ENCODE assay signal across 8 cellular contexts in genomic region chr16:1492082-1492922, GRCh38. TPM values are rescaled to one million over a fixed set of nuclear protein-coding genes. Genes with fewer than 3 reads are reported as not detected.
DNase-seq lines count a peak whose midpoint lies in the region; FAIRE-seq and TF ChIP-seq lines count a peak whose summit lies in the region.

No MANE protein-coding gene starts in this region.

- H3K4me3 ChIP-seq in CD4-positive, alpha-beta memory T cell (ENCODE audit: low read length in 2 of 2), result peak overlapping the region; percentile 48 to 72
- H3K4me3 ChIP-seq in OCI-LY7 (ENCODE audit: low read depth, low read length, poor library complexity, severe bottlenecking), result peak overlapping the region; percentile 90
- H3K4me3 ChIP-seq in endothelial cell of umbilical vein (replicated peaks in 1 of 3; ENCODE audit: insufficient read depth in 1 of 3, low read depth in 1 of 3, low read length in 3 of 3), result peak overlapping the region in 1 of 3 experiments; percentile 77
- H3K4me3 ChIP-seq in neuronal stem cell (ENCODE audit: low read length in 2 of 2), result peak overlapping the region in 1 of 2 donors; percentile 86

- POLR2A ChIA-PET in CD4-positive, alpha-beta memory T cell (lab: Charles Lee; ENCODE audit: partially characterized antibody), result interaction anchor here (0.6 to 3.2 kb wide), 9 partner anchors 16 to 248 kb away, joined by 3 to 30 read pairs (median 7); partner anchors contain the start of genes JPT2, MAPK8IP3, TMEM204 and UQCC4
- POLR2A ChIA-PET in OCI-LY7 (lab: Charles Lee), result interaction anchor here (0.7 to 0.8 kb wide), 2 partner anchors 14 to 33 kb away, joined by 5 read pairs; no protein-coding TSS in a partner anchor
- POLR2A ChIA-PET in endothelial cell of umbilical vein (lab: Charles Lee), result interaction anchor here (0.7 kb wide), 1 partner anchor 17 kb away, joined by 4 read pairs; no protein-coding TSS in a partner anchor

- H2BK5ac ChIP-seq in neuronal stem cell (ENCODE audit: low read length), result no peak overlapping the region

- no peak overlapping the region for H3K4ac ChIP-seq in neuronal stem cell (ENCODE audit: low read length)

- no peak for TF ChIP-seq POLR2A in endothelial cell of umbilical vein (IDR thresholded peaks at IDR 0.05; ENCODE audit: low read depth, low read length)

- intact Hi-C loops in CD4-positive, alpha-beta memory T cell (cut with micrococcal nuclease), result loop anchor here (2.0 to 10.0 kb wide), 4 partner anchors 42 to 450 kb away; partner anchors contain the start of genes CRAMP1, IFT140, MAPK8IP3 and MSRB1
- intact Hi-C loops in OCI-LY7 (cut with micrococcal nuclease; ENCODE audit: unreplicated experiment) (loop anchor here (5.0 kb wide), 1 partner anchor 120 kb away; the partner anchor contains the start of genes CRAMP1 and IFT140), endothelial cell of umbilical vein (cut with micrococcal nuclease) (loop anchor here (5.0 kb wide), 1 partner anchor 215 kb away; the partner anchor contains the start of gene MAPK8IP3)

- H2BK15ac ChIP-seq in neuronal stem cell (ENCODE audit: low read length), result no peak overlapping the region

- H2AFZ ChIP-seq in OCI-LY7 (ENCODE audit: low read length) (peak overlapping the region; percentile 65; the same call in 1 of the 2 replicates), endothelial cell of umbilical vein (ENCODE audit: low read depth, low read length) (peak overlapping the region; percentile 98), neuronal stem cell (ENCODE audit: low read length) (peak overlapping the region; percentile 99)

- H3K79me1 ChIP-seq in neuronal stem cell (ENCODE audit: low read depth, low read length), result peaks cover 19% of the 10 kb centered on the region

- no peak for DNase-seq in CD4-positive, alpha-beta memory T cell
- DNase-seq in OCI-LY7 (ENCODE audit: low spot score) (no peak), endothelial cell of umbilical vein (ENCODE audit: low read depth, low spot score) (no peak), neuronal stem cell (ENCODE audit: low spot score) (no peak), frontal cortex (ENCODE audit: low spot score in 2 of 2) (no peak), Kasumi-1 (lab: John Stamatoyannopoulos, UW) (no peak), NCI-H146 (lab: John Stamatoyannopoulos, UW) (no peak)
- no peak for DNase-seq in stimulated activated CD4-positive, alpha-beta T cell treated with anti-CD3 and anti-CD28 coated beads, Interleukin-4, amount 100 ng/mL, for 24 hours

- TF ChIP-seq CTCF in OCI-LY7 (conservative IDR thresholded peaks at IDR 0.05; ENCODE audit: low read length) (no peak), endothelial cell of umbilical vein (IDR thresholded peaks at IDR 0.05; ENCODE audit: extremely low read depth in 1 of 2, insufficient read depth in 1 of 2, low read depth in 1 of 2, low read length in 2 of 2) (no peak)

- no CpG with 5 or more reads among the region's 23 CpGs for WGBS in neuronal stem cell (ENCODE audit: extremely low coverage in 2 of 2, insufficient read length in 2 of 2, insufficient replicate concordance in 1 of 2), 2 donors

- H3K27me3 Mint-ChIP-seq in CD4-positive, alpha-beta memory T cell, result peaks cover 0 to 1% of the 10 kb centered on the region in 2 donors

- H3K27ac Mint-ChIP-seq in CD4-positive, alpha-beta memory T cell, result peak overlapping the region; percentile 93 to 100 (median 99)

- FAIRE-seq in endothelial cell of umbilical vein (lab: Jason Lieb, UNC) (no peak), frontal cortex (lab: Jason Lieb, UNC) (no peak)

- no peak overlapping the region for H3K14ac ChIP-seq in neuronal stem cell (ENCODE audit: low read length)

- H4K8ac ChIP-seq in neuronal stem cell (ENCODE audit: low read depth, low read length), result no peak overlapping the region

- H3K9me3 ChIP-seq in CD4-positive, alpha-beta memory T cell (ENCODE audit: control insufficient read depth in 1 of 2, low read length in 2 of 2), result no peaks in the 10 kb centered on the region
- no peaks in the 10 kb centered on the region for H3K9me3 ChIP-seq in OCI-LY7 (ENCODE audit: low read length)
- no peaks in the 10 kb centered on the region for H3K9me3 ChIP-seq in endothelial cell of umbilical vein (replicated peaks; ENCODE audit: control insufficient read depth, insufficient read depth, low read length)
- no peaks in the 10 kb centered on the region for H3K9me3 ChIP-seq in neuronal stem cell (replicated peaks in 1 of 2; ENCODE audit: control insufficient read depth in 2 of 2, insufficient read depth in 1 of 2, low read depth in 1 of 2, low read length in 2 of 2)

- no peaks in the 10 kb centered on the region for H3K9me2 ChIP-seq in OCI-LY7 (ENCODE audit: insufficient read depth, low read length)

- CTCF ChIA-PET in CD4-positive, alpha-beta memory T cell (lab: Charles Lee; ENCODE audit: partially characterized antibody), result interaction anchor here (1.8 to 2.0 kb wide), 2 partner anchors 11 to 46 kb away, joined by 4 to 5 read pairs; no protein-coding TSS in a partner anchor
- CTCF ChIA-PET in OCI-LY7 (lab: Charles Lee; ENCODE audit: unreplicated experiment), result no interaction called here
- CTCF ChIA-PET in endothelial cell of umbilical vein (lab: Charles Lee), result interaction anchor here (0.6 to 2.3 kb wide), 3 partner anchors 51 to 124 kb away, joined by 3 to 24 read pairs (median 3); no protein-coding TSS in a partner anchor

- no peak overlapping the region for H4K91ac ChIP-seq in neuronal stem cell (ENCODE audit: low read depth, low read length, poor library complexity)

- peak overlapping the region; percentile 78 for H3K27ac ChIP-seq in CD4-positive, alpha-beta memory T cell (ENCODE audit: low read depth, low read length)
- peak overlapping the region; percentile 59 for H3K27ac ChIP-seq in OCI-LY7 (ENCODE audit: low read depth, low read length, poor library complexity, severe bottlenecking)
- peak overlapping the region; percentile 84 for H3K27ac ChIP-seq in endothelial cell of umbilical vein (ENCODE audit: insufficient read depth, low read depth, low read length)
- no peak overlapping the region for H3K27ac ChIP-seq in neuronal stem cell (replicated peaks; ENCODE audit: low read length)

- peak overlapping the region; percentile 93 to 98 (median 95) for H3K4me3 Mint-ChIP-seq in CD4-positive, alpha-beta memory T cell

- peaks cover 0 to 9% of the 10 kb centered on the region in 2 donors for H3K36me3 Mint-ChIP-seq in CD4-positive, alpha-beta memory T cell

- dilution Hi-C loops in endothelial cell of umbilical vein (cut with MboI; ENCODE audit: extremely low pct_ligation_motif_present, low sequenced_read_pairs), result no loop called here

- H3K36me3 ChIP-seq in CD4-positive, alpha-beta memory T cell (ENCODE audit: insufficient read depth, low read length), result no peaks in the 10 kb centered on the region
- H3K36me3 ChIP-seq in OCI-LY7 (ENCODE audit: insufficient read depth, low read length), result peaks cover 24% of the 10 kb centered on the region
- H3K36me3 ChIP-seq in endothelial cell of umbilical vein (ENCODE audit: control insufficient read depth in 2 of 2, extremely low read depth in 1 of 2, insufficient read depth in 2 of 2, low read length in 2 of 2), result peaks cover 3 to 8% of the 10 kb centered on the region in 2 experiments
- H3K36me3 ChIP-seq in neuronal stem cell (replicated peaks in 1 of 2; ENCODE audit: control insufficient read depth in 2 of 2, insufficient read depth in 2 of 2, low read length in 2 of 2), result peaks cover 22 to 34% of the 10 kb centered on the region in 2 donors

- H3K79me2 ChIP-seq in OCI-LY7 (ENCODE audit: insufficient read depth, low read depth, low read length), result peaks cover 7% of the 10 kb centered on the region; the same call in 1 of the 2 replicates
- H3K79me2 ChIP-seq in endothelial cell of umbilical vein (ENCODE audit: control insufficient read depth, insufficient read depth, low read length), result peaks cover 19% of the 10 kb centered on the region

- H3K4me1 Mint-ChIP-seq in CD4-positive, alpha-beta memory T cell, result peaks cover 7 to 22% (median 15%) of the 10 kb centered on the region in 4 donors

- peak overlapping the region; percentile 93 for H3K9ac ChIP-seq in endothelial cell of umbilical vein (replicated peaks; ENCODE audit: extremely low read depth, insufficient read depth, low read length)
- H3K9ac ChIP-seq in neuronal stem cell (ENCODE audit: low read depth, low read length, poor library complexity), result no peak overlapping the region

- no peaks in the 10 kb centered on the region for H3K9me1 ChIP-seq in endothelial cell of umbilical vein (replicated peaks; ENCODE audit: control insufficient read depth, extremely low read depth, insufficient read depth, low read length)

- no peak overlapping the region for H2BK12ac ChIP-seq in neuronal stem cell (ENCODE audit: low read length)

- no peak overlapping the region for H3K23ac ChIP-seq in neuronal stem cell (ENCODE audit: low read depth, low read length, poor library complexity)

- peak overlapping the region; percentile 9 for H2AK5ac ChIP-seq in neuronal stem cell (ENCODE audit: low read depth, low read length)

- H3K27me3 ChIP-seq in CD4-positive, alpha-beta memory T cell (ENCODE audit: insufficient read depth, low read length), result no peaks in the 10 kb centered on the region
- H3K27me3 ChIP-seq in endothelial cell of umbilical vein (ENCODE audit: control insufficient read depth in 2 of 2, insufficient read depth in 2 of 2, low read length in 2 of 2) (no peaks in the 10 kb centered on the region), neuronal stem cell (ENCODE audit: control insufficient read depth in 3 of 3, insufficient read depth in 3 of 3, low read depth in 1 of 3, low read length in 3 of 3) (no peaks in the 10 kb centered on the region)

- BruUV-seq in OCI-LY7 (replicated peaks; lab: Mats Ljungman, UMichigan), result TSS peak; percentile 99
- BruUV-seq in endothelial cell of umbilical vein (replicated peaks; lab: Mats Ljungman, UMichigan), result no TSS peak

- H3K4me2 ChIP-seq in OCI-LY7 (ENCODE audit: low read length), result peak overlapping the region; percentile 80
- peak overlapping the region; percentile 41 for H3K4me2 ChIP-seq in endothelial cell of umbilical vein (ENCODE audit: insufficient read depth, low read length)
- peak overlapping the region; percentile 78 for H3K4me2 ChIP-seq in neuronal stem cell (ENCODE audit: insufficient read depth, low read length, poor library complexity, severe bottlenecking)

- peak overlapping the region; percentile 15 for H3K18ac ChIP-seq in neuronal stem cell (ENCODE audit: low read length)

- peaks cover 20% of the 10 kb centered on the region for H3K4me1 ChIP-seq in CD4-positive, alpha-beta memory T cell (ENCODE audit: insufficient read depth, low read length)
- peaks cover 16% of the 10 kb centered on the region for H3K4me1 ChIP-seq in OCI-LY7 (ENCODE audit: insufficient read depth, low read length, poor library complexity, severe bottlenecking)
- peaks cover 15% of the 10 kb centered on the region for H3K4me1 ChIP-seq in endothelial cell of umbilical vein (ENCODE audit: control insufficient read depth, extremely low read depth, insufficient read depth, low read length)
- peaks cover 10 to 11% of the 10 kb centered on the region in 2 donors for H3K4me1 ChIP-seq in neuronal stem cell (ENCODE audit: control insufficient read depth in 2 of 2, insufficient read depth in 1 of 2, low read depth in 1 of 2, low read length in 2 of 2)

- no peak overlapping the region for H2BK120ac ChIP-seq in neuronal stem cell (ENCODE audit: low read depth, low read length)

- H4K20me1 ChIP-seq in OCI-LY7 (ENCODE audit: insufficient read depth, low read length) (no peaks in the 10 kb centered on the region), endothelial cell of umbilical vein (replicated peaks; ENCODE audit: control insufficient read depth, extremely low read depth, insufficient read depth, low read length) (no peaks in the 10 kb centered on the region)

- peaks cover 0 to 1% (median 0%) of the 10 kb centered on the region in 8 donors for H3K9me3 Mint-ChIP-seq in CD4-positive, alpha-beta memory T cell

RNA-seq across cellular contexts. Expression of gene TELO2, which starts 0.9 kb away (rescaled TPM):
- total RNA-seq in CD4-positive, alpha-beta memory T cell, result 10 to 100 TPM; 55.3 to 56.0 TPM
- polyA plus RNA-seq in CD4-positive, alpha-beta memory T cell, result 10 to 100 TPM; 11.3 to 14.5 TPM
- 43.5 and 58.2 TPM in 2 replicates for total RNA-seq in OCI-LY7 (2014; rRNA removed; shearing (Covaris generic))
- total RNA-seq in OCI-LY7 (2022) (63.7 and 70.1 TPM in 2 replicates), endothelial cell of umbilical vein (60.5 and 61.6 TPM in 2 replicates), frontal cortex (14.3 TPM)
- 30.7 and 32.8 TPM in 2 replicates for polyA plus RNA-seq in endothelial cell of umbilical vein
- polyA plus RNA-seq in endothelial cell of umbilical vein (2011; cell fraction: cytosol; rRNA removed), result 14.5 and 21.1 TPM in 2 replicates
- polyA plus RNA-seq in endothelial cell of umbilical vein (2011; cell fraction: nucleus; rRNA removed), result 124 and 125 TPM in 2 replicates
- 25.5 and 32.2 TPM in 2 replicates for polyA plus RNA-seq in endothelial cell of umbilical vein (2012)
- 9.7 and 17.8 TPM in 2 replicates for polyA minus RNA-seq in endothelial cell of umbilical vein
- 16.3 TPM for polyA minus RNA-seq in endothelial cell of umbilical vein (2011; cell fraction: cytosol; rRNA and poly(A)+ RNA removed)
- 21.6 and 26.8 TPM in 2 replicates for polyA minus RNA-seq in endothelial cell of umbilical vein (2011; cell fraction: nucleus; rRNA and poly(A)+ RNA removed)
- 17.1 TPM for polyA plus RNA-seq in neuronal stem cell (2013, experiment 1 of 2)
- 16.7 TPM for polyA plus RNA-seq in neuronal stem cell (2013, experiment 2 of 2)

RNA-seq across cellular contexts. Expression of gene PTX4, which starts 3.6 kb away (rescaled TPM):
- not detected for total RNA-seq in CD4-positive, alpha-beta memory T cell
- polyA plus RNA-seq in CD4-positive, alpha-beta memory T cell, result not detected
- total RNA-seq in OCI-LY7 (2014; rRNA removed; shearing (Covaris generic)), result not detected in 2 replicates
- total RNA-seq in OCI-LY7 (2022), result not detected in 2 replicates
- total RNA-seq in endothelial cell of umbilical vein, result 0.31 TPM in 1 of 2 replicates, not detected in the other
- not detected in 2 replicates for polyA plus RNA-seq in endothelial cell of umbilical vein
- not detected in 2 replicates for polyA plus RNA-seq in endothelial cell of umbilical vein (2011; cell fraction: cytosol; rRNA removed)
- polyA plus RNA-seq in endothelial cell of umbilical vein (2011; cell fraction: nucleus; rRNA removed), result not detected in 2 replicates
- polyA plus RNA-seq in endothelial cell of umbilical vein (2012), result not detected in 2 replicates
- polyA minus RNA-seq in endothelial cell of umbilical vein, result not detected in 2 replicates
- polyA minus RNA-seq in endothelial cell of umbilical vein (2011; cell fraction: cytosol; rRNA and poly(A)+ RNA removed), result not detected
- polyA minus RNA-seq in endothelial cell of umbilical vein (2011; cell fraction: nucleus; rRNA and poly(A)+ RNA removed), result not detected in 2 replicates
- polyA plus RNA-seq in neuronal stem cell (2013, experiment 1 of 2), result not detected
- not detected for polyA plus RNA-seq in neuronal stem cell (2013, experiment 2 of 2)
- total RNA-seq in frontal cortex, result not detected

RNA-seq across cellular contexts. Expression of gene CLCN7, which starts 17.5 kb away (rescaled TPM):
- total RNA-seq in CD4-positive, alpha-beta memory T cell, result 100 to 1,000 TPM; 105 to 111 TPM
- 10 to 100 TPM; 18.1 to 29.6 TPM for polyA plus RNA-seq in CD4-positive, alpha-beta memory T cell
- total RNA-seq in OCI-LY7 (2014; rRNA removed; shearing (Covaris generic)), result 29.6 and 31.1 TPM in 2 replicates
- total RNA-seq in OCI-LY7 (2022) (60.3 and 62.4 TPM in 2 replicates), endothelial cell of umbilical vein (89.8 and 94.9 TPM in 2 replicates), frontal cortex (29.3 TPM)
- 59.8 and 76.1 TPM in 2 replicates for polyA plus RNA-seq in endothelial cell of umbilical vein
- 32.8 and 46.6 TPM in 2 replicates for polyA plus RNA-seq in endothelial cell of umbilical vein (2011; cell fraction: cytosol; rRNA removed)
- polyA plus RNA-seq in endothelial cell of umbilical vein (2011; cell fraction: nucleus; rRNA removed), result 214 and 337 TPM in 2 replicates
- polyA plus RNA-seq in endothelial cell of umbilical vein (2012), result 71.9 and 88.4 TPM in 2 replicates
- 52.1 and 73.9 TPM in 2 replicates for polyA minus RNA-seq in endothelial cell of umbilical vein
- polyA minus RNA-seq in endothelial cell of umbilical vein (2011; cell fraction: cytosol; rRNA and poly(A)+ RNA removed), result 26.7 TPM
- polyA minus RNA-seq in endothelial cell of umbilical vein (2011; cell fraction: nucleus; rRNA and poly(A)+ RNA removed), result 52.9 and 94.4 TPM in 2 replicates
- polyA plus RNA-seq in neuronal stem cell (2013, experiment 1 of 2), result 32.7 TPM
- 28.0 TPM for polyA plus RNA-seq in neuronal stem cell (2013, experiment 2 of 2)

RNA-seq across cellular contexts. Expression of gene TMEM204, which starts 41.2 kb away (rescaled TPM):
- total RNA-seq in CD4-positive, alpha-beta memory T cell, result 100 to 1,000 TPM; 124 to 125 TPM
- 10 to 100 TPM; 95.9 to 97.1 TPM for polyA plus RNA-seq in CD4-positive, alpha-beta memory T cell
- not detected in 2 replicates for total RNA-seq in OCI-LY7 (2014; rRNA removed; shearing (Covaris generic))
- total RNA-seq in OCI-LY7 (2022) (not detected in 2 replicates), endothelial cell of umbilical vein (32.5 and 37.5 TPM in 2 replicates), frontal cortex (3.7 TPM)
- 50.7 and 68.8 TPM in 2 replicates for polyA plus RNA-seq in endothelial cell of umbilical vein
- 27.0 and 28.3 TPM in 2 replicates for polyA plus RNA-seq in endothelial cell of umbilical vein (2011; cell fraction: cytosol; rRNA removed)
- polyA plus RNA-seq in endothelial cell of umbilical vein (2011; cell fraction: nucleus; rRNA removed), result 12.0 and 13.7 TPM in 2 replicates
- 11.0 and 16.4 TPM in 2 replicates for polyA plus RNA-seq in endothelial cell of umbilical vein (2012)
- 20.9 and 24.0 TPM in 2 replicates for polyA minus RNA-seq in endothelial cell of umbilical vein
- polyA minus RNA-seq in endothelial cell of umbilical vein (2011; cell fraction: cytosol; rRNA and poly(A)+ RNA removed), result not detected
- 5.5 and 9.4 TPM in 2 replicates for polyA minus RNA-seq in endothelial cell of umbilical vein (2011; cell fraction: nucleus; rRNA and poly(A)+ RNA removed)
- polyA plus RNA-seq in neuronal stem cell (2013, experiment 1 of 2), result not detected
- polyA plus RNA-seq in neuronal stem cell (2013, experiment 2 of 2), result not detected

RNA-seq across cellular contexts. Expression of gene CCDC154, which starts 47.9 kb away (rescaled TPM):
- 10 to 100 TPM; 12.1 to 14.7 TPM for total RNA-seq in CD4-positive, alpha-beta memory T cell
- under 1 TPM in 1 of 2 donors, not detected in 1; 0.13 TPM for polyA plus RNA-seq in CD4-positive, alpha-beta memory T cell
- total RNA-seq in OCI-LY7 (2014; rRNA removed; shearing (Covaris generic)), result 0.46 and 0.85 TPM in 2 replicates
- total RNA-seq in OCI-LY7 (2022), result 1.1 and 2.5 TPM in 2 replicates
- total RNA-seq in endothelial cell of umbilical vein, result 0.25 and 0.75 TPM in 2 replicates
- 0.13 and 0.65 TPM in 2 replicates for polyA plus RNA-seq in endothelial cell of umbilical vein
- polyA plus RNA-seq in endothelial cell of umbilical vein (2011; cell fraction: cytosol; rRNA removed), result 0.13 TPM in 1 of 2 replicates, not detected in the other
- polyA plus RNA-seq in endothelial cell of umbilical vein (2011; cell fraction: nucleus; rRNA removed), result 1.7 and 2.5 TPM in 2 replicates
- 0.32 and 1.7 TPM in 2 replicates for polyA plus RNA-seq in endothelial cell of umbilical vein (2012)
- polyA minus RNA-seq in endothelial cell of umbilical vein, result 1.4 TPM in 1 of 2 replicates, not detected in the other
- not detected for polyA minus RNA-seq in endothelial cell of umbilical vein (2011; cell fraction: cytosol; rRNA and poly(A)+ RNA removed)
- 0.82 TPM in 1 of 2 replicates, not detected in the other for polyA minus RNA-seq in endothelial cell of umbilical vein (2011; cell fraction: nucleus; rRNA and poly(A)+ RNA removed)
- polyA plus RNA-seq in neuronal stem cell (2013, experiment 1 of 2), result 0.86 TPM
- 1.2 TPM for polyA plus RNA-seq in neuronal stem cell (2013, experiment 2 of 2)
- 0.41 TPM for total RNA-seq in frontal cortex
